ENCODE assay signal across 9 cellular contexts in genomic region chr5:55538621-55539020, GRCh38. TPM values are rescaled to one million over a fixed set of nuclear protein-coding genes. Genes with fewer than 3 reads are reported as not detected.
A peak's percentile ranks its signal among the peaks of the same experiment; 100 is the strongest.
DNase-seq lines count a peak whose midpoint lies in the region; ATAC-seq and TF ChIP-seq lines count a peak whose summit lies in the region.
"Had no signal": no experiment of that assay in that cellular context is flagged by ENCODE, and none has a peak within 500 bp of the region (broad histone marks: within the 10 kb centered on the region; RNA-seq: fewer than 3 reads in every experiment).

No MANE protein-coding gene starts in this region.

- no peak overlapping the region for H3K9ac ChIP-seq in PC-3 (ENCODE audit: low read length)

- POLR2A ChIA-PET in CD8-positive, alpha-beta T cell (lab: Charles Lee) = interaction anchor here (1.0 kb wide), 1 partner anchor 23 kb away, joined by 4 read pairs; no protein-coding TSS in a partner anchor
- POLR2A ChIA-PET in PC-3 (lab: Charles Lee; ENCODE audit: unreplicated experiment) = no interaction called here

- H3K27me3 ChIP-seq in CD8-positive, alpha-beta T cell (ENCODE audit: insufficient read depth, low read length) = no peaks in the 10 kb centered on the region
- H3K27me3 ChIP-seq in PC-3 (ENCODE audit: low read length) = no peaks in the 10 kb centered on the region
- no peaks in the 10 kb centered on the region for H3K27me3 ChIP-seq in hepatocyte

- no peak overlapping the region for H3K27ac ChIP-seq in CD8-positive, alpha-beta T cell (ENCODE audit: low read depth, low read length)
- H3K27ac ChIP-seq in PC-3 (ENCODE audit: low read length) (no peak overlapping the region), hepatocyte (peak overlapping the region; percentile 3)

- H2AFZ ChIP-seq in PC-3 (ENCODE audit: low read length) (0 out of 2 replicates have a peak overlapping the region, but pooled peaks have one; percentile 26), hepatocyte (peak overlapping the region; percentile 16)

- ATAC-seq in CD8-positive, alpha-beta T cell = no peak
- ATAC-seq in PC-3 (no peak), left lobe of liver (no peak), GM18511 (IDR thresholded peaks at IDR 0.05; ENCODE audit: unreplicated experiment) (no peak)

- CTCF ChIA-PET in CD8-positive, alpha-beta T cell (lab: Charles Lee) = no interaction called here
- CTCF ChIA-PET in PC-3 (lab: Charles Lee) = no interaction called here

- no peak for DNase-seq in CD8-positive, alpha-beta T cell
- peak; percentile 67 for DNase-seq in GM20000 (ENCODE audit: low spot score)
- DNase-seq in PC-3 = no peak
- DNase-seq in hepatocyte (ENCODE audit: low spot score) = no peak
- no peak for DNase-seq in stimulated activated CD4-positive, alpha-beta T cell treated with anti-CD3 and anti-CD28 coated beads, Interleukin-4, amount 100 ng/mL, for 4 hours
- no peak for DNase-seq in GDM1 (lab: John Stamatoyannopoulos, UW)
- DNase-seq in left lobe of liver (ENCODE audit: low spot score) = no peak
- DNase-seq: DMS79 had no signal

- BruUV-seq in PC-3 (replicated peaks; lab: Mats Ljungman, UMichigan) = no TSS peak

- 42% methylated on average over 2 of the region's 2 CpGs for WGBS in hepatocyte (ENCODE audit: low lambda C conversion rate, missing lambda C conversion rate)

- H3K4me1 ChIP-seq in CD8-positive, alpha-beta T cell (ENCODE audit: insufficient read depth, low read length) = peaks cover 40% of the 10 kb centered on the region
- H3K4me1 ChIP-seq in PC-3 (ENCODE audit: insufficient read depth, low read length) (peaks cover 5% of the 10 kb centered on the region; the same call in 1 of the 2 replicates), hepatocyte (ENCODE audit: insufficient read depth) (peaks cover 4% of the 10 kb centered on the region)

- H3K9me3 ChIP-seq in CD8-positive, alpha-beta T cell (ENCODE audit: low read length) = no peaks in the 10 kb centered on the region
- H3K9me3 ChIP-seq in PC-3 (ENCODE audit: low read length) (no peaks in the 10 kb centered on the region), hepatocyte (ENCODE audit: low read depth) (no peaks in the 10 kb centered on the region)

- H3K27me3 Mint-ChIP-seq in CD8-positive, alpha-beta T cell (ENCODE audit: low read depth) = no peaks in the 10 kb centered on the region

- no peaks in the 10 kb centered on the region for H4K20me1 ChIP-seq in PC-3 (ENCODE audit: low read length)
- H4K20me1 ChIP-seq in hepatocyte (ENCODE audit: insufficient read depth, poor library complexity, severe bottlenecking) = no peaks in the 10 kb centered on the region

- H3K4me2 ChIP-seq in PC-3 (ENCODE audit: low read length) (no peak overlapping the region), hepatocyte (peak overlapping the region; percentile 44)

- H3K9me2 ChIP-seq in PC-3 (replicated peaks; ENCODE audit: low read length) (no peaks in the 10 kb centered on the region), hepatocyte (replicated peaks; ENCODE audit: insufficient read depth) (no peaks in the 10 kb centered on the region)

- H3K36me3 ChIP-seq in CD8-positive, alpha-beta T cell (ENCODE audit: insufficient read depth, low read length) = no peaks in the 10 kb centered on the region
- H3K36me3 ChIP-seq in PC-3 (ENCODE audit: low read depth, low read length) (no peaks in the 10 kb centered on the region), hepatocyte (replicated peaks; ENCODE audit: insufficient read depth, low read depth) (no peaks in the 10 kb centered on the region)

- H3K4me3 ChIP-seq in CD8-positive, alpha-beta T cell (ENCODE audit: low read depth, low read length) = no peak overlapping the region
- H3K4me3 ChIP-seq in PC-3 (ENCODE audit: low read length) = no peak overlapping the region
- no peak overlapping the region for H3K4me3 ChIP-seq in hepatocyte

- H3K27ac Mint-ChIP-seq in CD8-positive, alpha-beta T cell = peak overlapping the region; percentile 32

- no peak for TF ChIP-seq CTCF in CD8-positive, alpha-beta T cell (IDR thresholded peaks at IDR 0.05)
- TF ChIP-seq CTCF in GM20000 (IDR thresholded peaks at IDR 0.05; ENCODE audit: extremely low read depth, missing control alignments) = no peak
- no peak for TF ChIP-seq CTCF in PC-3 (conservative IDR thresholded peaks at IDR 0.05; ENCODE audit: low read depth, low read length)
- no peak for TF ChIP-seq CTCF in hepatocyte (IDR thresholded peaks at IDR 0.05; ENCODE audit: poor library complexity)

- H3K9me3 Mint-ChIP-seq in CD8-positive, alpha-beta T cell = no peaks in the 10 kb centered on the region

- peaks cover 41% of the 10 kb centered on the region for H3K4me1 Mint-ChIP-seq in CD8-positive, alpha-beta T cell (ENCODE audit: low read depth)

- peak overlapping the region; percentile 29 for H3K4me3 Mint-ChIP-seq in CD8-positive, alpha-beta T cell

- no peaks in the 10 kb centered on the region for H3F3A ChIP-seq in PC-3 (ENCODE audit: low read length, unreplicated experiment)

- H3K79me2 ChIP-seq in PC-3 (ENCODE audit: low read length) (peaks cover 5% of the 10 kb centered on the region), hepatocyte (peaks cover 5% of the 10 kb centered on the region)

- peaks cover 3% of the 10 kb centered on the region for H3K36me3 Mint-ChIP-seq in CD8-positive, alpha-beta T cell

- intact Hi-C loops in CD8-positive, alpha-beta T cell (cut with DNase I, micrococcal nuclease) = loop anchor here (10.0 kb wide), 7 partner anchors 134 to 1636 kb away; partner anchors contain the start of genes GPBP1 (in 2 of the 2), ARL15 (in 1 of the 2), CDC20B (in 1 of the 2) and IL6ST (in 1 of the 2)
- intact Hi-C loops in PC-3 (cut with micrococcal nuclease) = loop anchor here (5.0 to 10.0 kb wide), 2 partner anchors 116 to 126 kb away; no protein-coding TSS in a partner anchor

RNA-seq across cellular contexts. Expression of gene PLPP1, which starts 3.9 kb away (rescaled TPM):
- 1 to 10 TPM; 5.8 to 5.9 TPM for total RNA-seq in CD8-positive, alpha-beta T cell
- 16.2 and 21.1 TPM in 2 replicates for total RNA-seq in PC-3 (2014; rRNA removed)
- 75.0 and 84.9 TPM in 2 replicates for total RNA-seq in hepatocyte
- 80.1 and 89.3 TPM in 2 replicates for polyA plus RNA-seq in hepatocyte
- total RNA-seq in left lobe of liver = 24.5 TPM
